Comparison of ENCODE assay signal across 9 cellular contexts in genomic region chr18:5066380-5066977, GRCh38.
DNase-seq lines count a peak whose midpoint lies in the region; ATAC-seq and FAIRE-seq lines count a peak whose summit lies in the region.
"Had no signal": no experiment of that assay in that cellular context is flagged by ENCODE, and none has a peak within 500 bp of the region (broad histone marks: within the 10 kb centered on the region; RNA-seq: fewer than 3 reads in every experiment).

No MANE protein-coding gene starts in this region.

- ATAC-seq in HG03280 (IDR thresholded peaks at IDR 0.05; ENCODE audit: unreplicated experiment) = peak; percentile 60
- ATAC-seq in activated naive CD8-positive, alpha-beta T cell treated with anti-CD3 and anti-CD28 coated beads, Interleukin-2, amount 50 U/mL, for 24 hours = no peak
- ATAC-seq in HG02763 (IDR thresholded peaks at IDR 0.05; ENCODE audit: unreplicated experiment) = no peak

- H3K4me1 Mint-ChIP-seq in activated naive CD8-positive, alpha-beta T cell treated with anti-CD3 and anti-CD28 coated beads, Interleukin-2, amount 50 U/mL, for 24 hours = no peaks in the 10 kb centered on the region

- no peak overlapping the region for H3K27ac Mint-ChIP-seq in activated naive CD8-positive, alpha-beta T cell treated with anti-CD3 and anti-CD28 coated beads, Interleukin-2, amount 50 U/mL, for 24 hours

- peak; percentile 55 for DNase-seq in activated CD4-positive, alpha-beta T cell treated with anti-CD3 and anti-CD28 coated beads for 48 hours
- no peak for DNase-seq in activated CD4-positive, alpha-beta T cell treated with anti-CD3 and anti-CD28 coated beads for 1 hour
- DNase-seq in activated naive CD8-positive, alpha-beta T cell treated with anti-CD3 and anti-CD28 coated beads, Interleukin-2, amount 50 U/mL, for 24 hours = peak; percentile 6
- peak; percentile 10 for DNase-seq in small intestine
- no peak for DNase-seq in amniotic stem cell (lab: John Stamatoyannopoulos, UW)
- no peak for DNase-seq in Ammon's horn (ENCODE audit: low spot score)
- DNase-seq: NCI-H446 had no signal

- H3K4me3 Mint-ChIP-seq in activated naive CD8-positive, alpha-beta T cell treated with anti-CD3 and anti-CD28 coated beads, Interleukin-2, amount 50 U/mL, for 24 hours = no peak overlapping the region

- no peaks in the 10 kb centered on the region for H3K9me3 ChIP-seq in small intestine (ENCODE audit: control insufficient read depth, low read depth)

- H3K27me3 ChIP-seq in small intestine (ENCODE audit: control insufficient read depth in 2 of 2, insufficient read depth in 2 of 2, low read length in 2 of 2) = no peaks in the 10 kb centered on the region

- H3K27me3 Mint-ChIP-seq in activated naive CD8-positive, alpha-beta T cell treated with anti-CD3 and anti-CD28 coated beads, Interleukin-2, amount 50 U/mL, for 24 hours = no peaks in the 10 kb centered on the region

- H3K4me1 ChIP-seq in small intestine (ENCODE audit: control insufficient read depth in 2 of 2, insufficient read depth in 1 of 2, low read depth in 1 of 2, low read length in 1 of 2) = no peaks in the 10 kb centered on the region

- no peaks in the 10 kb centered on the region for H3K9me3 Mint-ChIP-seq in activated naive CD8-positive, alpha-beta T cell treated with anti-CD3 and anti-CD28 coated beads, Interleukin-2, amount 50 U/mL, for 24 hours

- H3K4me3 ChIP-seq in small intestine (ENCODE audit: low read depth in 1 of 2, low read length in 2 of 2) = no peak overlapping the region

- H3K36me3 Mint-ChIP-seq in activated naive CD8-positive, alpha-beta T cell treated with anti-CD3 and anti-CD28 coated beads, Interleukin-2, amount 50 U/mL, for 24 hours (ENCODE audit: low read depth) = no peaks in the 10 kb centered on the region

- 86 to 98% (median 97%) methylated on average over 2 of the region's 2 CpGs for WGBS in small intestine, 3 donors

- H3K36me3 ChIP-seq in small intestine (ENCODE audit: control insufficient read depth in 2 of 2, insufficient read depth in 2 of 2, low read length in 2 of 2) = no peaks in the 10 kb centered on the region

- FAIRE-seq in small intestine (lab: Jason Lieb, UNC) = no peak

- no peak overlapping the region for H3K27ac ChIP-seq in small intestine (ENCODE audit: low read depth in 1 of 2, low read length in 1 of 2)

Comparison
In these comparisons a context has a peak if more than half of its experiments do, and no peak if none do; other contexts are left out.
1. DNase-seq: peak in activated CD4-positive, alpha-beta T cell treated with anti-CD3 and anti-CD28 coated beads for 48 hours (single experiment), activated naive CD8-positive, alpha-beta T cell treated with anti-CD3 and anti-CD28 coated beads, Interleukin-2, amount 50 U/mL, for 24 hours (single experiment) and small intestine (single experiment); none in activated CD4-positive, alpha-beta T cell treated with anti-CD3 and anti-CD28 coated beads for 1 hour (single experiment), amniotic stem cell (single experiment) and Ammon's horn (single experiment).